Comparison of ENCODE assay signal across 10 cellular contexts in the genomic region with DNA sequence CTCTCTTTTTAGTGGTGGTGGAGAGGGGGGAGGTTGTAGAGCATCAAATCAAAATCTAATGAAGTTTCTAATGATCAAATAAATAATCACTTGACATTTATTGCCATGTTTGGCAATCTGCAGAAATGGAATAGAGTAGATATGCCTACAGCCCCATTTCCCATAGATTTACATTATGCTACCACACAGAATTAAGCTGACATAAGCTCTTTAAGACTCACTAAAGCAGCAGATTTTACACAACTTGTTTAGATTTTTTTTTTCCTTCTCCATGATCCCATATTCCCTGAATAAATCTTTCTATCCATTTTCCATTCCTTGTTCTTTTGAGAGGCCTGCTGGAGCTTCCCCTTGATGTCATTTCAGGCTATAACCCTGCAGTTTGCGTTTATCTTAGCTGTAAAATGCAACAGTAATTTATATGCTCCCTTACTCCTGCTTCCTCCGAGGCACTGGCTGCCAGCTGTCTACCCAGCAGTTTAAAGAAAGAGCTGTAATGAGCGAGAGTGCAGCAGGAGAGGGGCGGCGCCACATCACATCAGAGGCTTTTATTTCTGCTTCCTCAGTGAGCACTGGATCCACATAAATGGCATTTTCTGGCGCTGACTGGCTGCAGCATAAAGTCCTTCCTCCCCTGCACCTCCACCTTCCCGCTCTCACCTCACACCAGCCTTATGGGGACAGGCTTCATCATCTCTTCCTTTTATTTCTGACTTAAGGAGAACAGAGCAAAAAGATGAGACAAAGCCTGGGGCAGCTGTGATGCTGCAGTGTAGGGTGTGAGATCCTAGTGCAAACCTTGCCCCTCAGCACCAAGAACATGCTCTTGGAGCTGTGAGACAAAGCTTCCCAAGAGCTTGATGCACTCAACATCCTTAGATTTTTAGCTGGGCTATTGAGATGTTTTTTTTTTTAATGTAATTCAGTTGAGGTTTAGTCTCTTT.
DNase-seq lines count a peak whose midpoint lies in the region; ATAC-seq and TF ChIP-seq lines count a peak whose summit lies in the region.
"Had no signal": no experiment of that assay in that cellular context is flagged by ENCODE, and none has a peak within 500 bp of the region (broad histone marks: within the 10 kb centered on the region; RNA-seq: fewer than 3 reads in every experiment).

No MANE protein-coding gene starts in this region.

- no peaks in the 10 kb centered on the region for H3K4me1 ChIP-seq in colonic mucosa
- H3K4me1 ChIP-seq: psoas muscle had no signal

- no peak for TF ChIP-seq CTCF in colonic mucosa (IDR thresholded peaks at IDR 0.05)
- TF ChIP-seq CTCF in nephron progenitor cell (IDR thresholded peaks at IDR 0.05): no peak

- DNase-seq in DMS153 (lab: John Stamatoyannopoulos, UW): peak; percentile 53
- peak; percentile 77 for DNase-seq in NCI-H2227 treated with DMSO at 0.1 percent for 48 hours (lab: John Stamatoyannopoulos, UW)
- DNase-seq in colonic mucosa: peak; percentile 72
- DNase-seq in nephron progenitor cell: peak; percentile 35
- no peak for DNase-seq in activated CD4-positive, alpha-beta T cell treated with anti-CD3 and anti-CD28 coated beads for 4 hours
- DNase-seq in GOT3 (lab: John Stamatoyannopoulos, UW): no peak
- no peak for DNase-seq in stimulated activated naive CD4-positive, alpha-beta T cell treated with Interleukin-2 at 50 U/mL for 16 hours (lab: John Stamatoyannopoulos, UW)
- DNase-seq: psoas muscle had no signal

- no peak overlapping the region for H3K4me3 ChIP-seq in colonic mucosa
- H3K4me3 ChIP-seq: psoas muscle had no signal

- no peaks in the 10 kb centered on the region for H3K36me3 ChIP-seq in colonic mucosa

- H3K27me3 ChIP-seq in colonic mucosa: no peaks in the 10 kb centered on the region

- H3K4me1 Mint-ChIP-seq in nephron progenitor cell: peaks cover 46% of the 10 kb centered on the region
- H3K4me1 Mint-ChIP-seq: stimulated activated memory B cell treated with anti-CD40 and anti-IgM and Interleukin-4, amounts not matched to agents 10 μg/mL and 1 μg/mL and 100 μg/mL, for 72 hours had no signal

- intact Hi-C loops in colonic mucosa (cut with DNase I): no loop called here

- H3K36me3 Mint-ChIP-seq in nephron progenitor cell (ENCODE audit: low read depth): no peaks in the 10 kb centered on the region
- H3K36me3 Mint-ChIP-seq: stimulated activated memory B cell treated with anti-CD40 and anti-IgM and Interleukin-4, amounts not matched to agents 10 μg/mL and 1 μg/mL and 100 μg/mL, for 72 hours had no signal

- peak overlapping the region; percentile 21 for H3K27ac Mint-ChIP-seq in nephron progenitor cell
- H3K27ac Mint-ChIP-seq: stimulated activated memory B cell treated with anti-CD40 and anti-IgM and Interleukin-4, amounts not matched to agents 10 μg/mL and 1 μg/mL and 100 μg/mL, for 72 hours had no signal

- H3K27ac ChIP-seq in colonic mucosa: no peak overlapping the region
- H3K27ac ChIP-seq: psoas muscle had no signal

- H3K4me3 Mint-ChIP-seq in nephron progenitor cell: peak overlapping the region; percentile 76
- H3K4me3 Mint-ChIP-seq: stimulated activated memory B cell treated with anti-CD40 and anti-IgM and Interleukin-4, amounts not matched to agents 10 μg/mL and 1 μg/mL and 100 μg/mL, for 72 hours had no signal

- H3K9me3 Mint-ChIP-seq in nephron progenitor cell: peaks cover 22% of the 10 kb centered on the region
- H3K9me3 Mint-ChIP-seq: stimulated activated memory B cell treated with anti-CD40 and anti-IgM and Interleukin-4, amounts not matched to agents 10 μg/mL and 1 μg/mL and 100 μg/mL, for 72 hours had no signal

- peak overlapping the region in 1 of 2 donors; percentile 36 for H3K9ac ChIP-seq in colonic mucosa (ENCODE audit: low read depth in 2 of 2, low read length in 2 of 2)

- H3K9me3 ChIP-seq in colonic mucosa: no peaks in the 10 kb centered on the region
- H3K9me3 ChIP-seq: psoas muscle had no signal

- H3K27me3 Mint-ChIP-seq in nephron progenitor cell (ENCODE audit: low read depth, poor library complexity): peaks cover 3% of the 10 kb centered on the region

- ATAC-seq in HG02870 (IDR thresholded peaks at IDR 0.05; ENCODE audit: unreplicated experiment): no peak
- ATAC-seq: psoas muscle; stimulated activated memory B cell treated with anti-CD40 and anti-IgM and Interleukin-4, amounts not matched to agents 10 μg/mL and 1 μg/mL and 100 μg/mL, for 72 hours had no signal

Comparison
In these comparisons a context has a peak if more than half of its experiments do, and no peak if none do; other contexts are left out.
1. DNase-seq: peak in DMS153 (single experiment), NCI-H2227 treated with DMSO at 0.1 percent for 48 hours (single experiment), colonic mucosa (single experiment) and nephron progenitor cell (single experiment); none in activated CD4-positive, alpha-beta T cell treated with anti-CD3 and anti-CD28 coated beads for 4 hours (0 of 2), GOT3 (single experiment) and stimulated activated naive CD4-positive, alpha-beta T cell treated with Interleukin-2 at 50 U/mL for 16 hours (single experiment).